In genomic region chr18:38539373-38539772, GRCh38 we compare ENCODE assay signal across 1 cellular context.
TF ChIP-seq lines count a peak whose summit lies in the region.

No MANE protein-coding gene starts in this region.

TF ChIP-seq in WTC11, 78 proteins besides CTCF, POLR2A, EP300 and RAD21 (continued from another document):
- TF ChIP-seq ZNF532 (CRISPR knock-in tag; IDR thresholded peaks at IDR 0.05; ENCODE audit: borderline replicate concordance) (no peak), ZBTB43 (CRISPR knock-in tag; IDR thresholded peaks at IDR 0.05) (no peak), AR (CRISPR knock-in tag; IDR thresholded peaks at IDR 0.05) (no peak), ZSCAN18 (CRISPR knock-in tag; IDR thresholded peaks at IDR 0.05) (no peak), MLX (CRISPR knock-in tag; IDR thresholded peaks at IDR 0.05) (no peak), TP53 (CRISPR knock-in tag; IDR thresholded peaks at IDR 0.05) (no peak), USF1 (CRISPR knock-in tag; IDR thresholded peaks at IDR 0.05) (no peak), ZNF396 (CRISPR knock-in tag; IDR thresholded peaks at IDR 0.05; ENCODE audit: borderline replicate concordance) (no peak), TEAD4 (CRISPR knock-in tag; IDR thresholded peaks at IDR 0.05) (no peak)
